Comparison of ENCODE assay signal across 8 cellular contexts in genomic region chr18:10518595-10519273, GRCh38. TPM values are rescaled to one million over a fixed set of nuclear protein-coding genes. Genes with fewer than 3 reads are reported as not detected.
DNase-seq lines count a peak whose midpoint lies in the region; ATAC-seq and TF ChIP-seq lines count a peak whose summit lies in the region.

No MANE protein-coding gene starts in this region.

- H4K20me1 ChIP-seq in GM23338 (replicated peaks; ENCODE audit: insufficient read depth), result no peaks in the 10 kb centered on the region
- no peaks in the 10 kb centered on the region for H4K20me1 ChIP-seq in mammary epithelial cell (ENCODE audit: insufficient read depth, low read length)
- no peaks in the 10 kb centered on the region for H4K20me1 ChIP-seq in Karpas-422 (ENCODE audit: insufficient read depth, low read depth, low read length)

- H3K9me3 Mint-ChIP-seq in GM23338, result no peaks in the 10 kb centered on the region

- H3K9me2 ChIP-seq in GM23338 (ENCODE audit: insufficient read depth) (no peaks in the 10 kb centered on the region), Karpas-422 (replicated peaks; ENCODE audit: insufficient read depth, low read length) (no peaks in the 10 kb centered on the region)

- no peaks in the 10 kb centered on the region for H3K27me3 ChIP-seq in GM23338 (ENCODE audit: insufficient read depth)
- no peaks in the 10 kb centered on the region for H3K27me3 ChIP-seq in cardiac muscle cell
- no peaks in the 10 kb centered on the region for H3K27me3 ChIP-seq in mammary epithelial cell (ENCODE audit: insufficient read depth, low read length)
- H3K27me3 ChIP-seq in Karpas-422 (ENCODE audit: low read length), result no peaks in the 10 kb centered on the region

- H3K79me2 ChIP-seq in GM23338 (replicated peaks; ENCODE audit: insufficient read depth), result no peaks in the 10 kb centered on the region
- no peaks in the 10 kb centered on the region for H3K79me2 ChIP-seq in mammary epithelial cell (ENCODE audit: insufficient read depth, low read length)
- H3K79me2 ChIP-seq in Karpas-422 (ENCODE audit: low read length), result no peaks in the 10 kb centered on the region

- H3K36me3 ChIP-seq in GM23338 (ENCODE audit: insufficient read depth), result no peaks in the 10 kb centered on the region
- H3K36me3 ChIP-seq in SK-N-MC (ENCODE audit: insufficient read depth, low read length), result no peaks in the 10 kb centered on the region
- H3K36me3 ChIP-seq in cardiac muscle cell, result no peaks in the 10 kb centered on the region
- no peaks in the 10 kb centered on the region for H3K36me3 ChIP-seq in mammary epithelial cell (ENCODE audit: insufficient read depth, low read length)
- no peaks in the 10 kb centered on the region for H3K36me3 ChIP-seq in Karpas-422 (ENCODE audit: insufficient read depth, low read length)

- H3K4me2 ChIP-seq in GM23338 (no peak overlapping the region), mammary epithelial cell (ENCODE audit: insufficient read depth, low read depth, low read length) (no peak overlapping the region), Karpas-422 (ENCODE audit: low read depth, low read length, poor library complexity, severe bottlenecking) (no peak overlapping the region)

- no peak for DNase-seq in GM23338 (ENCODE audit: low spot score)
- DNase-seq in SK-N-MC (ENCODE audit: low read depth, low spot score), result no peak
- DNase-seq in cardiac muscle cell (ENCODE audit: low read depth in 1 of 2, low spot score in 1 of 2), result peak; percentile 73 to 75
- no peak for DNase-seq in retinal pigment epithelial cell (ENCODE audit: low read depth)
- no peak for DNase-seq in NCI-H187 treated with DMSO at 0.1 percent for 48 hours (lab: John Stamatoyannopoulos, UW)
- DNase-seq in mammary epithelial cell, result no peak
- no peak for DNase-seq in Karpas-422

- H3K27ac ChIP-seq in GM23338 (ENCODE audit: low read depth), result no peak overlapping the region
- peak overlapping the region; percentile 100 for H3K27ac ChIP-seq in SK-N-MC
- H3K27ac ChIP-seq in cardiac muscle cell, result no peak overlapping the region
- H3K27ac ChIP-seq in mammary epithelial cell (ENCODE audit: insufficient read depth, low read depth, low read length), result no peak overlapping the region
- H3K27ac ChIP-seq in Karpas-422 (ENCODE audit: low read length), result no peak overlapping the region

- H3K4me1 ChIP-seq in GM23338 (ENCODE audit: insufficient read depth) (no peaks in the 10 kb centered on the region), cardiac muscle cell (ENCODE audit: low read depth) (peaks cover 7% of the 10 kb centered on the region), mammary epithelial cell (ENCODE audit: insufficient read depth, low read length) (peaks cover 14% of the 10 kb centered on the region), Karpas-422 (ENCODE audit: low read length) (peaks cover 13% of the 10 kb centered on the region)

- WGBS in mammary epithelial cell (ENCODE audit: low coverage, missing lambda C conversion rate), result 88% methylated on average over 12 of the region's 12 CpGs

- H3K4me3 ChIP-seq in GM23338 (no peak overlapping the region), SK-N-MC (peak overlapping the region; percentile 76; the same call in 1 of the 2 replicates), cardiac muscle cell (no peak overlapping the region), retinal pigment epithelial cell (ENCODE audit: low read length) (no peak overlapping the region), mammary epithelial cell (replicated peaks in 1 of 3; ENCODE audit: insufficient read depth in 1 of 3, low read depth in 2 of 3, low read length in 3 of 3) (no peak overlapping the region), Karpas-422 (ENCODE audit: low read length) (no peak overlapping the region)

- no peak overlapping the region for H3K4me3 Mint-ChIP-seq in GM23338

- H3K9me3 ChIP-seq in SK-N-MC (ENCODE audit: low read depth, low read length) (peaks cover 10% of the 10 kb centered on the region; the same call in 1 of the 2 replicates), cardiac muscle cell (ENCODE audit: low read depth) (no peaks in the 10 kb centered on the region), mammary epithelial cell (replicated peaks; ENCODE audit: insufficient read depth, low read length) (no peaks in the 10 kb centered on the region), Karpas-422 (ENCODE audit: low read length) (no peaks in the 10 kb centered on the region)

- H2AFZ ChIP-seq in GM23338 (no peak overlapping the region), mammary epithelial cell (ENCODE audit: low read depth, low read length) (no peak overlapping the region), Karpas-422 (ENCODE audit: low read length) (no peak overlapping the region)

- no peaks in the 10 kb centered on the region for H3F3A ChIP-seq in GM23338 (replicated peaks; ENCODE audit: low read depth)

- CTCF ChIA-PET in mammary epithelial cell (lab: Charles Lee; ENCODE audit: low non-redundant PET), result interaction anchor here (0.6 kb wide), 1 partner anchor 117 kb away, joined by 5 read pairs; no protein-coding TSS in a partner anchor

- no TSS peak for BruUV-seq in mammary epithelial cell (replicated peaks; lab: Mats Ljungman, UMichigan)

- intact Hi-C loops in mammary epithelial cell (cut with micrococcal nuclease), result loop anchor here (10.0 kb wide), 2 partner anchors 64 to 164 kb away; partner anchors contain the start of gene APCDD1

- dilution Hi-C loops in mammary epithelial cell (cut with HindIII; ENCODE audit: low sequenced_read_pairs), result loop anchor here (10.0 kb wide), 1 partner anchor 524 kb away; no protein-coding TSS in a partner anchor

- in situ Hi-C loops in mammary epithelial cell (cut with MboI; ENCODE audit: low sequenced_read_pairs in 2 of 2), result loop anchor here in 1 of 2 donors (25.0 kb wide), 1 partner anchor 756 kb away; no protein-coding TSS in a partner anchor

- H3K27me3 Mint-ChIP-seq in GM23338 (ENCODE audit: insufficient read depth, low read depth, poor library complexity), result peaks cover 6% of the 10 kb centered on the region

- peak in 1 of 2 experiments; percentile 51; a peak in 2 of 4 replicates for TF ChIP-seq CTCF in GM23338 (conservative IDR thresholded peaks at IDR 0.05; ENCODE audit: low read depth in 2 of 2)
- peak; percentile 53 for TF ChIP-seq CTCF in cardiac muscle cell (IDR thresholded peaks at IDR 0.05; ENCODE audit: low read depth, low read length)
- peak; percentile 45 for TF ChIP-seq CTCF in retinal pigment epithelial cell (conservative IDR thresholded peaks at IDR 0.05; ENCODE audit: low read depth, low read length)
- TF ChIP-seq CTCF in mammary epithelial cell (conservative IDR thresholded peaks at IDR 0.05 in 1 of 2, IDR thresholded peaks at IDR 0.05 in 1 of 2; ENCODE audit: extremely low read depth in 1 of 2, insufficient read depth in 1 of 2, low read depth in 1 of 2, low read length in 2 of 2), result no peak

- ATAC-seq in GM23338 (peak; percentile 38; the same call in 2 of the 3 replicates), HG02840 (IDR thresholded peaks at IDR 0.05; ENCODE audit: low FRiP score, unreplicated experiment) (no peak)

- no peak overlapping the region for H3K27ac Mint-ChIP-seq in GM23338

- H3K9ac ChIP-seq in SK-N-MC (ENCODE audit: insufficient read length) (peak overlapping the region; percentile 85), mammary epithelial cell (ENCODE audit: insufficient read depth, low read length) (no peak overlapping the region), Karpas-422 (ENCODE audit: low read length) (no peak overlapping the region)

- no peaks in the 10 kb centered on the region for H3K36me3 Mint-ChIP-seq in GM23338 (ENCODE audit: low read depth)

- H3K4me1 Mint-ChIP-seq in GM23338, result peaks cover 8% of the 10 kb centered on the region; the same call in 2 of the 3 replicates

TF ChIP-seq in GM23338, 12 proteins besides CTCF, POLR2A, EP300 and RAD21:
- TF ChIP-seq POLR2AphosphoS5 (IDR thresholded peaks at IDR 0.05; ENCODE audit: low read depth) (no peak), EZH2 (IDR thresholded peaks at IDR 0.05; ENCODE audit: low read depth, unreplicated experiment) (no peak), EZH2phosphoT487 (IDR thresholded peaks at IDR 0.05; ENCODE audit: unreplicated experiment) (no peak)

RNA-seq across cellular contexts. Expression of gene NAPG, which starts 7.1 kb away (rescaled TPM):
- total RNA-seq in GM23338 (2014; rRNA removed; shearing (Covaris generic)), result 40.1 and 46.2 TPM in 2 replicates
- polyA plus RNA-seq in GM23338 (2016; fragmentation: Nextera tagmentation; extraction: Ambion mirVana) (25.4 and 26.8 TPM in 2 replicates), cardiac muscle cell (26.5 and 28.2 TPM in 2 replicates), mammary epithelial cell (15.1 TPM)
- total RNA-seq in cardiac muscle cell (18.4 and 21.7 TPM in 2 replicates), mammary epithelial cell (10 to 100 TPM; 31.0 to 51.3 TPM)
- polyA minus RNA-seq in mammary epithelial cell, result 47.0 TPM
- 33.4 and 50.4 TPM in 2 replicates for total RNA-seq in Karpas-422 (2014; rRNA removed; shearing (Covaris generic); ENCODE audit: low replicate concordance)

Comparison
In these comparisons a context has a peak if more than half of its experiments do, and no peak if none do; other contexts are left out.
1. DNase-seq: peak in cardiac muscle cell (2 of 2); none in GM23338 (single experiment), SK-N-MC (single experiment), retinal pigment epithelial cell (single experiment), NCI-H187 treated with DMSO at 0.1 percent for 48 hours (single experiment), mammary epithelial cell (single experiment) and Karpas-422 (single experiment).
2. CTCF ChIP-seq: peak in cardiac muscle cell (single experiment) and retinal pigment epithelial cell (single experiment); none in mammary epithelial cell (0 of 2).